Comparison of ENCODE assay signal across 17 cellular contexts in genomic region chr2:197236816-197237215, GRCh38.
DNase-seq lines count a peak whose midpoint lies in the region; ATAC-seq, FAIRE-seq and TF ChIP-seq lines count a peak whose summit lies in the region.
"Had no signal": no experiment of that assay in that cellular context is flagged by ENCODE, and none has a peak within 500 bp of the region (broad histone marks: within the 10 kb centered on the region; RNA-seq: fewer than 3 reads in every experiment).

No MANE protein-coding gene starts in this region.

- H3K27ac ChIP-seq in CD4-positive, alpha-beta T cell (ENCODE audit: low read depth, low read length), result peak overlapping the region; percentile 75
- 0 out of 2 replicates have a peak overlapping the region, but pooled peaks have one; percentile 1 for H3K27ac ChIP-seq in GM12878 (ENCODE audit: control insufficient read depth, insufficient read depth)
- no peak overlapping the region for H3K27ac ChIP-seq in psoas muscle
- H3K27ac ChIP-seq: cardiac muscle cell, left ventricle myocardium inferior had no signal

- H3K27ac Mint-ChIP-seq in CD4-positive, alpha-beta T cell, result peak overlapping the region; percentile 91
- H3K27ac Mint-ChIP-seq in IgD-negative memory B cell, result peak overlapping the region; percentile 57 to 80 (median 68)
- H3K27ac Mint-ChIP-seq in natural killer cell treated with Interleukin-12 subunit alpha and Interleukin-12 subunit beta and Interleukin-15 and Interleukin-18, amount 100 ng/mL, for 72 hours, result peak overlapping the region; percentile 92

- POLR2A ChIA-PET in CD4-positive, alpha-beta T cell (lab: Charles Lee), result interaction anchor here (0.9 to 12.9 kb wide), 21 partner anchors 9 to 123 kb away, joined by 3 to 164 read pairs (median 8); partner anchors contain the start of gene ANKRD44
- POLR2A ChIA-PET in GM12878 (lab: Charles Lee), result interaction anchor here (0.7 to 5.7 kb wide), 6 partner anchors 9 to 38 kb away, joined by 3 to 58 read pairs (median 10); no protein-coding TSS in a partner anchor

- H3K4me1 Mint-ChIP-seq in CD4-positive, alpha-beta T cell (ENCODE audit: low read depth), result peaks cover 96% of the 10 kb centered on the region
- H3K4me1 Mint-ChIP-seq in IgD-negative memory B cell, result peaks cover 78 to 87% (median 78%) of the 10 kb centered on the region in 3 donors
- H3K4me1 Mint-ChIP-seq in natural killer cell treated with Interleukin-12 subunit alpha and Interleukin-12 subunit beta and Interleukin-15 and Interleukin-18, amount 100 ng/mL, for 72 hours (ENCODE audit: low read depth in 2 of 2), result peaks cover 79 to 88% of the 10 kb centered on the region in 2 donors

- RAD21 ChIA-PET in GM12878 (lab: Charles Lee; ENCODE audit: unreplicated experiment), result interaction anchor here (0.9 to 2.0 kb wide), 8 partner anchors 16 to 73 kb away, joined by 3 to 11 read pairs (median 4); partner anchors contain the start of gene ANKRD44

- H3K9ac ChIP-seq in GM12878 (ENCODE audit: control insufficient read depth, insufficient read depth, low read length), result no peak overlapping the region

- peak overlapping the region; percentile 80 for H3K4me3 Mint-ChIP-seq in CD4-positive, alpha-beta T cell
- peak overlapping the region in 3 of 4 donors; percentile 19 to 79 (median 51) for H3K4me3 Mint-ChIP-seq in IgD-negative memory B cell
- peak overlapping the region; percentile 22 for H3K4me3 Mint-ChIP-seq in natural killer cell treated with Interleukin-12 subunit alpha and Interleukin-12 subunit beta and Interleukin-15 and Interleukin-18, amount 100 ng/mL, for 72 hours

- 71% methylated on average over 7 of the region's 7 CpGs for WGBS in GM12878 (ENCODE audit: insufficient coverage, insufficient replicate concordance, low lambda C conversion rate, missing lambda C conversion rate)
- 77 to 87% (median 80%) methylated on average over 7 of the region's 7 CpGs for WGBS in psoas muscle, 3 donors

- H3K4me2 ChIP-seq in GM12878 (ENCODE audit: control insufficient read depth, insufficient read depth), result 0 out of 2 replicates have a peak overlapping the region, but pooled peaks have one; percentile 3

- H3K27me3 ChIP-seq in CD4-positive, alpha-beta T cell (ENCODE audit: control insufficient read depth, insufficient read depth, low read length), result no peaks in the 10 kb centered on the region
- H3K27me3 ChIP-seq in GM12878 (replicated peaks in 1 of 2; ENCODE audit: control insufficient read depth in 2 of 2, insufficient read depth in 2 of 2, low read length in 1 of 2) (no peaks in the 10 kb centered on the region), psoas muscle (ENCODE audit: insufficient read depth in 3 of 3, low read length in 2 of 3) (no peaks in the 10 kb centered on the region)
- H3K27me3 ChIP-seq: BE2C, cardiac muscle cell had no signal

- no peaks in the 10 kb centered on the region for H4K20me1 ChIP-seq in GM12878 (ENCODE audit: control insufficient read depth, insufficient read depth)

- no peak for TF ChIP-seq CTCF in CD4-positive, alpha-beta T cell (IDR thresholded peaks at IDR 0.05)
- no peak for TF ChIP-seq CTCF in GM12878 (IDR thresholded peaks at IDR 0.05 in 2 of 3, conservative IDR thresholded peaks at IDR 0.05 in 1 of 3; ENCODE audit: control insufficient read depth in 2 of 3, extremely low read depth in 1 of 3, insufficient read depth in 1 of 3, low read depth in 3 of 3, low read length in 3 of 3)
- TF ChIP-seq CTCF in psoas muscle (IDR thresholded peaks at IDR 0.05), result no peak

- intact Hi-C loops in CD4-positive, alpha-beta T cell (cut with DNase I, micrococcal nuclease), result loop anchor here (2.0 to 5.0 kb wide), 4 partner anchors 14 to 72 kb away; no protein-coding TSS in a partner anchor
- intact Hi-C loops in GM12878 (cut with micrococcal nuclease; ENCODE audit: unreplicated experiment) (no loop called here), psoas muscle (cut with DNase I) (no loop called here), left colon (cut with DNase I, micrococcal nuclease) (no loop called here)

- FAIRE-seq in GM12878 (lab: Jason Lieb, UNC), result no peak

- CTCF ChIA-PET in CD4-positive, alpha-beta T cell (lab: Charles Lee), result interaction anchor here (0.9 to 1.9 kb wide), 9 partner anchors 10 to 124 kb away, joined by 3 to 7 read pairs (median 4); no protein-coding TSS in a partner anchor
- CTCF ChIA-PET in GM12878 (lab: Yijun Ruan, JAX), result interaction anchor here (1.5 to 1.9 kb wide), 2 partner anchors 20 to 22 kb away, joined by 5 to 6 read pairs; no protein-coding TSS in a partner anchor

- no peaks in the 10 kb centered on the region for H3K9me3 Mint-ChIP-seq in CD4-positive, alpha-beta T cell
- no peaks in the 10 kb centered on the region for H3K9me3 Mint-ChIP-seq in IgD-negative memory B cell
- H3K9me3 Mint-ChIP-seq in natural killer cell treated with Interleukin-12 subunit alpha and Interleukin-12 subunit beta and Interleukin-15 and Interleukin-18, amount 100 ng/mL, for 72 hours, result no peaks in the 10 kb centered on the region

- H3K36me3 Mint-ChIP-seq in CD4-positive, alpha-beta T cell (ENCODE audit: low read depth), result no peaks in the 10 kb centered on the region
- peaks cover 11% of the 10 kb centered on the region for H3K36me3 Mint-ChIP-seq in IgD-negative memory B cell
- H3K36me3 Mint-ChIP-seq in natural killer cell treated with Interleukin-12 subunit alpha and Interleukin-12 subunit beta and Interleukin-15 and Interleukin-18, amount 100 ng/mL, for 72 hours, result peaks cover 5% of the 10 kb centered on the region

- no TSS peak for BruUV-seq in GM12878 (replicated peaks; lab: Mats Ljungman, UMichigan)

- no peak for DNase-seq in CD4-positive, alpha-beta T cell
- no peak for DNase-seq in GM12878 (ENCODE audit: low read depth, low spot score)
- DNase-seq in natural killer cell treated with Interleukin-12 subunit alpha and Interleukin-12 subunit beta and Interleukin-15 and Interleukin-18, amount 100 ng/mL, for 72 hours (ENCODE audit: low spot score), result no peak
- DNase-seq in psoas muscle, result no peak
- DNase-seq in left colon, result no peak
- DNase-seq in DMS153 treated with DMSO at 0.1 percent for 48 hours (lab: John Stamatoyannopoulos, UW; ENCODE audit: unreplicated experiment), result no peak
- DNase-seq: activated CD4-positive, alpha-beta T cell treated with anti-CD3 and anti-CD28 coated beads for 4 hours; activated gamma-delta T cell; BE2C; DMS53; effector CD8-positive, alpha-beta T cell; IMR-90; left ventricle myocardium inferior; NCI-H1105 treated with DMSO at 0.1 percent for 48 hours; RPMI8226 had no signal

- in situ Hi-C loops in GM12878 (cut with MboI), result no loop called here

- no peak for ATAC-seq in CD4-positive, alpha-beta T cell (ENCODE audit: poor library complexity)
- ATAC-seq in GM12878 (no peak), psoas muscle (no peak), left colon (no peak)
- no peak for ATAC-seq in natural killer cell treated with Interleukin-12 subunit alpha and Interleukin-12 subunit beta and Interleukin-15 and Interleukin-18, amount 100 ng/mL, for 72 hours

- peaks cover 37% of the 10 kb centered on the region for H3K4me1 ChIP-seq in GM12878 (ENCODE audit: control insufficient read depth, insufficient read depth, low read length)
- no peaks in the 10 kb centered on the region for H3K4me1 ChIP-seq in psoas muscle
- H3K4me1 ChIP-seq: BE2C, left ventricle myocardium inferior had no signal

- no peak for TF ChIP-seq EP300 in GM12878 (IDR thresholded peaks at IDR 0.05; ENCODE audit: borderline replicate concordance in 1 of 2, control insufficient read depth in 1 of 2, low read depth in 2 of 2, low read length in 2 of 2)

- H2AFZ ChIP-seq in GM12878 (ENCODE audit: control insufficient read depth, low read depth, low read length), result no peak overlapping the region

- SMC1A ChIA-PET in GM12878 (lab: Charles Lee; ENCODE audit: uncharacterized antibody, unreplicated experiment), result interaction anchor here (0.5 to 10.7 kb wide), 15 partner anchors 10 to 996 kb away, joined by 3 to 175 read pairs (median 3); no protein-coding TSS in a partner anchor

- no peaks in the 10 kb centered on the region for H3K27me3 Mint-ChIP-seq in CD4-positive, alpha-beta T cell
- no peaks in the 10 kb centered on the region for H3K27me3 Mint-ChIP-seq in IgD-negative memory B cell
- no peaks in the 10 kb centered on the region for H3K27me3 Mint-ChIP-seq in natural killer cell treated with Interleukin-12 subunit alpha and Interleukin-12 subunit beta and Interleukin-15 and Interleukin-18, amount 100 ng/mL, for 72 hours

- TF ChIP-seq POLR2A in GM12878 (IDR thresholded peaks at IDR 0.05; ENCODE audit: low read depth, low read length), result no peak

- no peak for TF ChIP-seq RAD21 in GM12878 (IDR thresholded peaks at IDR 0.05; ENCODE audit: insufficient read depth, low read depth, low read length)

- H3K4me3 ChIP-seq in GM12878, result no peak overlapping the region
- H3K4me3 ChIP-seq in psoas muscle, result no peak overlapping the region
- H3K4me3 ChIP-seq: cardiac muscle cell, left ventricle myocardium inferior had no signal

- H3K9me3 ChIP-seq in CD4-positive, alpha-beta T cell (ENCODE audit: control insufficient read depth, low read length), result no peaks in the 10 kb centered on the region
- no peaks in the 10 kb centered on the region for H3K9me3 ChIP-seq in GM12878 (replicated peaks; ENCODE audit: control insufficient read depth, insufficient read depth, low read length)
- no peaks in the 10 kb centered on the region for H3K9me3 ChIP-seq in psoas muscle
- H3K9me3 ChIP-seq: BE2C, left ventricle myocardium inferior had no signal

- peaks cover 89% of the 10 kb centered on the region for H3K79me2 ChIP-seq in GM12878 (ENCODE audit: control insufficient read depth, insufficient read depth, low read length)

- H3K36me3 ChIP-seq in GM12878 (ENCODE audit: control insufficient read depth in 2 of 2, insufficient read depth in 2 of 2, low read length in 1 of 2) (no peaks in the 10 kb centered on the region), psoas muscle (ENCODE audit: insufficient read depth in 1 of 2, low read depth in 1 of 2) (no peaks in the 10 kb centered on the region)
- H3K36me3 ChIP-seq: BE2C, cardiac muscle cell, left ventricle myocardium inferior had no signal

TF ChIP-seq in GM12878, 131 proteins besides CTCF, POLR2A, EP300 and RAD21 (continues in another document):
- TF ChIP-seq SRF (IDR thresholded peaks at IDR 0.05; ENCODE audit: low read depth in 2 of 2, low read length in 2 of 2), result no peak
- no peak for TF ChIP-seq MEF2A (IDR thresholded peaks at IDR 0.05; ENCODE audit: insufficient read depth, low read depth, low read length)
- no peak for TF ChIP-seq USF1 (IDR thresholded peaks at IDR 0.05; ENCODE audit: borderline replicate concordance, extremely low read length, insufficient read depth, low read depth, low read length)
- TF ChIP-seq HCFC1 (IDR thresholded peaks at IDR 0.05; ENCODE audit: low read length), result no peak
- no peak for TF ChIP-seq BRCA1 (IDR thresholded peaks at IDR 0.05; ENCODE audit: low read depth, low read length)
- TF ChIP-seq YBX1 (IDR thresholded peaks at IDR 0.05), result no peak

Comparison
In these comparisons a context has a peak if more than half of its experiments do, and no peak if none do; other contexts are left out.
1. H3K4me3 Mint-ChIP-seq: peak in every context shown above with its lines; median percentile 80 in CD4-positive, alpha-beta T cell; 51 in IgD-negative memory B cell; 22 in natural killer cell treated with Interleukin-12 subunit alpha and Interleukin-12 subunit beta and Interleukin-15 and Interleukin-18, amount 100 ng/mL, for 72 hours.
2. intact Hi-C loops: an anchor here in CD4-positive, alpha-beta T cell (2.0 to 5.0 kb wide); none called in GM12878, psoas muscle and left colon.